In the genomic region with DNA sequence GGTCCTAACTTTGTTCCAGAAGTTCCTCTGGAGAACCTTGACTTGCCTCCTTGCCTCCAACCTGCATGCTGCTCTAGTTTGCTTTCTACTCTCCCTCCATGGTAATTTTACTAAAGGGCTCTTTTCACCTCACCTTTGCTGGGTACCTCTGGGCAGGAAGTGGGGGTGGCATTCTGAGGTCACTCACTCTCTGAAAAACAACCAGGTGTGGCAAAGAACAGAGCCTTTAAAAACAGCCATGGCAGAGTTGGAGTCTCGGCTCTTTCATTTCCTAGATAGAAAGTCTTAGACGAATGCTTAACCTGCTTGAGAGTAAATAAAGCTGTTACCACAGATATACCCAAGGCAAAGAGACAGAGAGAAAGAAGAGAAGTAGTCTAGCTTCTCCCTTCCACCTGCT, we compare ENCODE assay signal across 21 cellular contexts.
A peak's percentile ranks its signal among the peaks of the same experiment; 100 is the strongest.
DNase-seq lines count a peak whose midpoint lies in the region; ATAC-seq lines count a peak whose summit lies in the region.
"Had no signal": no experiment of that assay in that cellular context is flagged by ENCODE, and none has a peak within 500 bp of the region (broad histone marks: within the 10 kb centered on the region; RNA-seq: fewer than 3 reads in every experiment).

No MANE protein-coding gene starts in this region.

- H2AK5ac ChIP-seq in mesenchymal stem cell (ENCODE audit: low read length, severe bottlenecking): no peak overlapping the region

- no peaks in the 10 kb centered on the region for H3K27me3 Mint-ChIP-seq in CD4-positive, CD25-positive, alpha-beta regulatory T cell
- H3K27me3 Mint-ChIP-seq in activated naive CD4-positive, alpha-beta T cell treated with anti-CD3 and anti-CD28 coated beads, Interleukin-2, amount 50 U/mL, for 24 hours: no peaks in the 10 kb centered on the region
- H3K27me3 Mint-ChIP-seq in immature natural killer cell (ENCODE audit: low read depth in 3 of 3): peaks cover 0 to 3% (median 2%) of the 10 kb centered on the region in 3 donors
- H3K27me3 Mint-ChIP-seq: stimulated activated naive CD8-positive, alpha-beta T cell treated with anti-CD3 and anti-CD28 coated beads, Interleukin-15, Interleukin-2, amounts not matched to agents 100 ng/mL and 50 ng/mL, for 24 hours had no signal

- H3K36me3 Mint-ChIP-seq in CD4-positive, CD25-positive, alpha-beta regulatory T cell: peaks cover 4% of the 10 kb centered on the region
- peaks cover 3% of the 10 kb centered on the region for H3K36me3 Mint-ChIP-seq in activated naive CD4-positive, alpha-beta T cell treated with anti-CD3 and anti-CD28 coated beads, Interleukin-2, amount 50 U/mL, for 24 hours
- no peaks in the 10 kb centered on the region for H3K36me3 Mint-ChIP-seq in immature natural killer cell
- H3K36me3 Mint-ChIP-seq: type B pancreatic cell had no signal

- peaks cover 12 to 36% (median 34%) of the 10 kb centered on the region in 4 donors for H3K4me1 Mint-ChIP-seq in CD4-positive, CD25-positive, alpha-beta regulatory T cell
- peaks cover 52% of the 10 kb centered on the region for H3K4me1 Mint-ChIP-seq in activated naive CD4-positive, alpha-beta T cell treated with anti-CD3 and anti-CD28 coated beads, Interleukin-2, amount 50 U/mL, for 24 hours
- peaks cover 0 to 4% of the 10 kb centered on the region in 2 donors for H3K4me1 Mint-ChIP-seq in immature natural killer cell

- H3K9me3 Mint-ChIP-seq in CD4-positive, CD25-positive, alpha-beta regulatory T cell: peaks cover 0 to 6% (median 4%) of the 10 kb centered on the region in 7 donors
- peaks cover 17% of the 10 kb centered on the region for H3K9me3 Mint-ChIP-seq in activated naive CD4-positive, alpha-beta T cell treated with anti-CD3 and anti-CD28 coated beads, Interleukin-2, amount 50 U/mL, for 24 hours
- peaks cover 0 to 6% (median 0%) of the 10 kb centered on the region in 6 donors for H3K9me3 Mint-ChIP-seq in immature natural killer cell

- H3K4me3 Mint-ChIP-seq in CD4-positive, CD25-positive, alpha-beta regulatory T cell: peak overlapping the region; percentile 3 to 84 (median 76)
- peak overlapping the region; percentile 70 for H3K4me3 Mint-ChIP-seq in activated naive CD4-positive, alpha-beta T cell treated with anti-CD3 and anti-CD28 coated beads, Interleukin-2, amount 50 U/mL, for 24 hours
- no peak overlapping the region for H3K4me3 Mint-ChIP-seq in immature natural killer cell
- H3K4me3 Mint-ChIP-seq: HFFc6; stimulated activated naive CD8-positive, alpha-beta T cell treated with anti-CD3 and anti-CD28 coated beads, Interleukin-15, Interleukin-2, amounts not matched to agents 100 ng/mL and 50 ng/mL, for 24 hours; type B pancreatic cell had no signal

- H3K27ac ChIP-seq in CD4-positive, CD25-positive, alpha-beta regulatory T cell (ENCODE audit: insufficient read depth, low read length, poor library complexity, severe bottlenecking): peak overlapping the region; percentile 76
- no peak overlapping the region for H3K27ac ChIP-seq in mesenchymal stem cell (ENCODE audit: low read length, poor library complexity, severe bottlenecking)
- H3K27ac ChIP-seq: brain microvascular endothelial cell, lower lobe of right lung, SJSA1 had no signal

- no peak overlapping the region for H3K23ac ChIP-seq in mesenchymal stem cell (ENCODE audit: low read length in 2 of 2)

- H3K9me3 ChIP-seq in CD4-positive, CD25-positive, alpha-beta regulatory T cell (ENCODE audit: control insufficient read depth in 2 of 2, low read length in 2 of 2): no peaks in the 10 kb centered on the region
- H3K9me3 ChIP-seq in mesenchymal stem cell (ENCODE audit: control insufficient read depth, low read length): peaks cover 3% of the 10 kb centered on the region
- H3K9me3 ChIP-seq: lower lobe of right lung, SJSA1 had no signal

- no peaks in the 10 kb centered on the region for H3K79me1 ChIP-seq in mesenchymal stem cell (replicated peaks; ENCODE audit: low read length, poor library complexity, severe bottlenecking)

- no peak overlapping the region for H3K14ac ChIP-seq in mesenchymal stem cell (ENCODE audit: low read length in 2 of 2)

- H3K4ac ChIP-seq in mesenchymal stem cell (ENCODE audit: low read depth in 1 of 2, low read length in 2 of 2): no peak overlapping the region

- no peak overlapping the region for H2BK12ac ChIP-seq in mesenchymal stem cell (ENCODE audit: low read length in 2 of 2)

- H2BK120ac ChIP-seq in mesenchymal stem cell (ENCODE audit: low read depth, low read length): no peak overlapping the region

- H2BK15ac ChIP-seq in mesenchymal stem cell (ENCODE audit: low read depth, poor library complexity, severe bottlenecking): no peak overlapping the region

- H2BK5ac ChIP-seq in mesenchymal stem cell (ENCODE audit: low read depth, low read length, poor library complexity, severe bottlenecking): no peak overlapping the region

- no peaks in the 10 kb centered on the region for H3K27me3 ChIP-seq in CD4-positive, CD25-positive, alpha-beta regulatory T cell (ENCODE audit: control insufficient read depth, insufficient read depth, low read length)
- H3K27me3 ChIP-seq in mesenchymal stem cell (ENCODE audit: control insufficient read depth in 1 of 2, insufficient read depth in 1 of 2, low read length in 2 of 2): no peaks in the 10 kb centered on the region
- H3K27me3 ChIP-seq: brain microvascular endothelial cell, SJSA1 had no signal

- peak overlapping the region; percentile 66 for H3K4me3 ChIP-seq in CD4-positive, CD25-positive, alpha-beta regulatory T cell (ENCODE audit: low read depth, low read length)
- no peak overlapping the region for H3K4me3 ChIP-seq in Jurkat, Clone E6-1 (ENCODE audit: low read length)
- no peak overlapping the region for H3K4me3 ChIP-seq in mesenchymal stem cell (ENCODE audit: insufficient read depth in 1 of 2, low read depth in 1 of 2, low read length in 2 of 2)
- H3K4me3 ChIP-seq: lower lobe of right lung, SJSA1 had no signal

- H3K4me1 ChIP-seq in CD4-positive, CD25-positive, alpha-beta regulatory T cell (ENCODE audit: control insufficient read depth, insufficient read depth, low read length, poor library complexity, severe bottlenecking): peaks cover 33% of the 10 kb centered on the region
- H3K4me1 ChIP-seq in mesenchymal stem cell (ENCODE audit: control insufficient read depth, insufficient read depth, low read depth, low read length): no peaks in the 10 kb centered on the region
- H3K4me1 ChIP-seq: lower lobe of right lung, SJSA1 had no signal

- 89% methylated on average over 2 of the region's 2 CpGs for WGBS in mesenchymal stem cell

- H4K91ac ChIP-seq in mesenchymal stem cell (ENCODE audit: low read length): no peak overlapping the region

- ATAC-seq in CD4-positive, CD25-positive, alpha-beta regulatory T cell (ENCODE audit: low read depth in 2 of 2): peak; percentile 92 to 95
- ATAC-seq: lower lobe of right lung, right cardiac atrium had no signal

- H3K4me2 ChIP-seq in mesenchymal stem cell (ENCODE audit: low read length, poor library complexity, severe bottlenecking): no peak overlapping the region

- no peak overlapping the region for H3K18ac ChIP-seq in mesenchymal stem cell (ENCODE audit: low read depth in 1 of 2, low read length in 2 of 2)

- H2AFZ ChIP-seq in mesenchymal stem cell (ENCODE audit: low read depth, low read length): no peak overlapping the region

- peak overlapping the region in 2 of 3 donors; percentile 97 to 98 for H3K27ac Mint-ChIP-seq in CD4-positive, CD25-positive, alpha-beta regulatory T cell
- peak overlapping the region; percentile 94 for H3K27ac Mint-ChIP-seq in activated naive CD4-positive, alpha-beta T cell treated with anti-CD3 and anti-CD28 coated beads, Interleukin-2, amount 50 U/mL, for 24 hours
- no peak overlapping the region for H3K27ac Mint-ChIP-seq in immature natural killer cell
- H3K27ac Mint-ChIP-seq: HFFc6; stimulated activated naive CD8-positive, alpha-beta T cell treated with anti-CD3 and anti-CD28 coated beads, Interleukin-15, Interleukin-2, amounts not matched to agents 100 ng/mL and 50 ng/mL, for 24 hours; type B pancreatic cell had no signal

- H4K8ac ChIP-seq in mesenchymal stem cell (ENCODE audit: low read length): no peak overlapping the region

- H3K9ac ChIP-seq in mesenchymal stem cell (ENCODE audit: low read length): no peak overlapping the region

- DNase-seq in CD4-positive, CD25-positive, alpha-beta regulatory T cell: peak; percentile 11 to 89 (median 83)
- DNase-seq in Jurkat, Clone E6-1 (ENCODE audit: low read depth, low spot score): peak; percentile 33
- DNase-seq in activated CD4-positive, alpha-beta T cell treated with anti-CD3 and anti-CD28 coated beads, Interleukin-2, amount 50 U/mL, for 4 hours: peak; percentile 3 to 7
- DNase-seq in immature natural killer cell (no peak), hypothalamus (lab: John Stamatoyannopoulos, UW) (no peak), AG08395 (ENCODE audit: low spot score) (no peak), mesenchymal stem cell (no peak)
- DNase-seq: brain microvascular endothelial cell, cortex of kidney, EL, HFFc6, islet precursor cell, lower lobe of right lung, NCI-H1694, NCI-H82, right cardiac atrium, T1000 had no signal

- H3K36me3 ChIP-seq in CD4-positive, CD25-positive, alpha-beta regulatory T cell (ENCODE audit: control insufficient read depth, insufficient read depth, low read length): no peaks in the 10 kb centered on the region
- no peaks in the 10 kb centered on the region for H3K36me3 ChIP-seq in mesenchymal stem cell (ENCODE audit: control insufficient read depth in 1 of 2, insufficient read depth in 2 of 2, low read depth in 1 of 2, low read length in 2 of 2)
- H3K36me3 ChIP-seq: brain microvascular endothelial cell, lower lobe of right lung, SJSA1 had no signal

Comparison
In these comparisons a context has a peak if more than half of its experiments do, and no peak if none do; other contexts are left out.
1. DNase-seq: peak in CD4-positive, CD25-positive, alpha-beta regulatory T cell (3 of 3), Jurkat, Clone E6-1 (single experiment) and activated CD4-positive, alpha-beta T cell treated with anti-CD3 and anti-CD28 coated beads, Interleukin-2, amount 50 U/mL, for 4 hours (2 of 2); none in immature natural killer cell (0 of 3), hypothalamus (0 of 51), AG08395 (single experiment) and mesenchymal stem cell (single experiment).
2. H3K27ac Mint-ChIP-seq: peak in CD4-positive, CD25-positive, alpha-beta regulatory T cell (2 of 3) and activated naive CD4-positive, alpha-beta T cell treated with anti-CD3 and anti-CD28 coated beads, Interleukin-2, amount 50 U/mL, for 24 hours (single experiment); none in immature natural killer cell (0 of 6).
3. H3K4me3 Mint-ChIP-seq: peak in CD4-positive, CD25-positive, alpha-beta regulatory T cell (4 of 4) and activated naive CD4-positive, alpha-beta T cell treated with anti-CD3 and anti-CD28 coated beads, Interleukin-2, amount 50 U/mL, for 24 hours (single experiment); none in immature natural killer cell (0 of 5).